24 cellular contexts compared by ENCODE assay signal in the genomic region with DNA sequence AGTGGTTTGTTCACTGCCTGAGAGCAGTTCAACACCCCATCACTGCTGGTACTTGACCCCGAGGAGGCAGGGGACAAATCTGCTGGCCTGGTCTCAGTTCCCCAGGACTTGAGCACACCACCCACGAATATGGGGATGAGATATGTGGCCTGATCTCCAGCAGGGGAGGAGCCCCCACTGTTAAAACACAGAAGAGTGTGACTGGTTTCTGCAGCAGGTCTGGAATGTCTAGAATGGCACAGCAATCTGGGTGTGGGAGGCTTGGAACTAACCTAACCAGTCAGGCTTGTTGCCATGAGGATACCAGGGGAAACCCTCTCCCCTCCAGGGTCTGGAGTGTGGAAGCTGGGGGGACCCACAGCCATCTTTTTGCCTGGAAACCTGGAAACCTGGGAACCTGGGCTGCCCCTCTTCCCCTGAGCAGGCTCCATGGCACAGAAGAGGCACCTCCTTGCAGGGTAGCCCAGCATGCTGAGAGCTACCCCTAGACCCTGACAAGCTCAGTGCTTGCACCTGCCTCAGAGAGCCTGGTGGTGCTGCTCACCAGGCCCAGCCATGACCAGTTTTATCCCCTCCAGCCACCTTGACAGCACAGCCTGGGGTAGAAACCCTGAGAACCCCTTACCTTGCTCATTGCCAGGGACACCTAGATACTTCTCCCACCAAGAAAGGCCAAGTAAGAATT.
"Had no signal": no experiment of that assay in that cellular context is flagged by ENCODE, and none has a peak within 500 bp of the region (broad histone marks: within the 10 kb centered on the region; RNA-seq: fewer than 3 reads in every experiment).

No MANE protein-coding gene starts in this region.

- H3K9me3 Mint-ChIP-seq: activated CD4-positive, alpha-beta memory T cell treated with anti-CD3 and anti-CD28 coated beads, Interleukin-2, amount 10 ng/mL, durations not matched to agents 7 days and 5 days had no signal

- H3K36me3 ChIP-seq: brain microvascular endothelial cell had no signal

- H3K4me1 Mint-ChIP-seq: activated CD4-positive, alpha-beta memory T cell treated with anti-CD3 and anti-CD28 coated beads, Interleukin-2, amount 10 ng/mL, durations not matched to agents 7 days and 5 days; activated CD4-positive, alpha-beta T cell treated with anti-CD3 and anti-CD28 coated beads for 36 hours; activated T-helper 17 cell treated with anti-CD3 and anti-CD28 coated beads, Interleukin-2, amount 50 U/mL, for 72 hours; T-helper 17 cell had no signal

- FAIRE-seq: astrocyte, RCC 7860 had no signal

- H3K27me3 Mint-ChIP-seq: activated CD4-positive, alpha-beta memory T cell treated with anti-CD3 and anti-CD28 coated beads, Interleukin-2, amount 10 ng/mL, durations not matched to agents 7 days and 5 days; activated CD4-positive, alpha-beta T cell treated with anti-CD3 and anti-CD28 coated beads for 36 hours; T-helper 17 cell had no signal

- H3K27ac Mint-ChIP-seq: activated CD4-positive, alpha-beta memory T cell treated with anti-CD3 and anti-CD28 coated beads, Interleukin-2, amount 10 ng/mL, durations not matched to agents 7 days and 5 days; activated CD4-positive, alpha-beta T cell treated with anti-CD3 and anti-CD28 coated beads for 36 hours; activated naive CD4-positive, alpha-beta T cell treated with anti-CD3 and anti-CD28 coated beads for 36 hours; activated naive CD8-positive, alpha-beta T cell; activated T-helper 17 cell treated with anti-CD3 and anti-CD28 coated beads, Interleukin-2, amount 50 U/mL, for 72 hours; T-helper 17 cell had no signal

- ATAC-seq: activated CD4-positive, alpha-beta T cell treated with anti-CD3 and anti-CD28 coated beads for 36 hours; activated T-helper 17 cell treated with anti-CD3 and anti-CD28 coated beads, Interleukin-2, amount 50 U/mL, for 72 hours; T-helper 17 cell had no signal

- H3K27me3 ChIP-seq: brain microvascular endothelial cell had no signal

- H3K36me3 Mint-ChIP-seq: activated naive CD8-positive, alpha-beta T cell had no signal

- DNase-seq: activated CD4-positive, alpha-beta memory T cell treated with anti-CD3 and anti-CD28 coated beads, Interleukin-2, amount 10 ng/mL, durations not matched to agents 7 days and 5 days; activated CD4-positive, alpha-beta T cell treated with anti-CD3 and anti-CD28 coated beads for 36 hours; activated CD4-positive, alpha-beta T cell treated with anti-CD3 and anti-CD28 coated beads, Interleukin-2, amount 50 U/mL, for 1 hour; activated gamma-delta T cell; activated naive CD4-positive, alpha-beta T cell treated with anti-CD3 and anti-CD28 coated beads for 36 hours; activated T-cell treated with anti-CD3 and anti-CD28 coated beads for 4 hours; activated T-cell treated with anti-CD3 and anti-CD28 coated beads, Interleukin-2, amount 50 U/mL, for 48 hours; amygdala; brain microvascular endothelial cell; KBM-7; NCI-H1092; NCI-H1417; NCI-H2029 treated with DMSO at 0.1 percent for 48 hours; NCI-H345; NCI-H510A; NCI-H526 treated with DMSO at 0.1 percent for 48 hours; SHP77; T-helper 17 cell; T-helper 9 cell had no signal

- H3K27ac ChIP-seq: brain microvascular endothelial cell, VCaP had no signal

- H3K4me3 Mint-ChIP-seq: activated CD4-positive, alpha-beta memory T cell treated with anti-CD3 and anti-CD28 coated beads, Interleukin-2, amount 10 ng/mL, durations not matched to agents 7 days and 5 days; activated CD4-positive, alpha-beta T cell treated with anti-CD3 and anti-CD28 coated beads for 36 hours; activated naive CD4-positive, alpha-beta T cell treated with anti-CD3 and anti-CD28 coated beads for 36 hours; activated naive CD8-positive, alpha-beta T cell; activated T-helper 17 cell treated with anti-CD3 and anti-CD28 coated beads, Interleukin-2, amount 50 U/mL, for 72 hours; T-helper 17 cell had no signal
